ENCODE assay signal across 14 cellular contexts in genomic region chr9:88530051-88530450, GRCh38. TPM values are rescaled to one million over a fixed set of nuclear protein-coding genes. Genes with fewer than 3 reads are reported as not detected.
DNase-seq lines count a peak whose midpoint lies in the region; ATAC-seq, FAIRE-seq and TF ChIP-seq lines count a peak whose summit lies in the region.
"Had no signal": no experiment of that assay in that cellular context is flagged by ENCODE, and none has a peak within 500 bp of the region (broad histone marks: within the 10 kb centered on the region; RNA-seq: fewer than 3 reads in every experiment).

No MANE protein-coding gene starts in this region.

- H3K36me3 ChIP-seq in MG63, result peaks cover 3% of the 10 kb centered on the region; the same call in 1 of the 2 replicates

- in situ Hi-C loops in KBM-7 (cut with MboI; ENCODE audit: low pct_unique_long_range_greater_than_20kb, low sequenced_read_pairs), result no loop called here

- TF ChIP-seq CTCF in chondrocyte (IDR thresholded peaks at IDR 0.05), result no peak

- H3K27ac Mint-ChIP-seq in chondrocyte (ENCODE audit: unreplicated experiment), result peak overlapping the region; percentile 84
- H3K27ac Mint-ChIP-seq: activated CD8-positive, alpha-beta memory T cell treated with anti-CD3 and anti-CD28 coated beads, Interleukin-2, amount 10 ng/mL, durations not matched to agents 7 days and 5 days; CD14-positive monocyte; stimulated activated naive CD8-positive, alpha-beta T cell treated with anti-CD3 and anti-CD28 coated beads, Interleukin-15, amount 100 ng/mL, for 72 hours had no signal

- H3K36me3 Mint-ChIP-seq in chondrocyte (ENCODE audit: low read depth), result no peaks in the 10 kb centered on the region
- H3K36me3 Mint-ChIP-seq: activated CD8-positive, alpha-beta memory T cell treated with anti-CD3 and anti-CD28 coated beads, Interleukin-2, amount 10 ng/mL, durations not matched to agents 7 days and 5 days had no signal

- no peaks in the 10 kb centered on the region for H3K27me3 ChIP-seq in MG63

- H3K4me1 Mint-ChIP-seq in chondrocyte (ENCODE audit: low read depth), result peaks cover 50% of the 10 kb centered on the region

- H3K27me3 Mint-ChIP-seq in chondrocyte (ENCODE audit: low read depth), result no peaks in the 10 kb centered on the region

- no peak overlapping the region for H3K4me3 ChIP-seq in MG63

- no peak overlapping the region for H3K4me3 Mint-ChIP-seq in chondrocyte (ENCODE audit: unreplicated experiment)
- H3K4me3 Mint-ChIP-seq: activated CD8-positive, alpha-beta memory T cell treated with anti-CD3 and anti-CD28 coated beads, Interleukin-2, amount 10 ng/mL, durations not matched to agents 7 days and 5 days; CD14-positive monocyte; stimulated activated naive CD8-positive, alpha-beta T cell treated with anti-CD3 and anti-CD28 coated beads, Interleukin-15, amount 100 ng/mL, for 72 hours had no signal

- peak; percentile 66 for DNase-seq in AG20443 (ENCODE audit: low spot score)
- peak; percentile 43 for DNase-seq in MG63
- DNase-seq in chondrocyte (ENCODE audit: low spot score), result no peak
- DNase-seq in myocyte (ENCODE audit: low read depth), result peak; percentile 51
- DNase-seq in KBM-7, result no peak
- DNase-seq in GM12892 (ENCODE audit: insufficient read length), result no peak
- DNase-seq: activated CD8-positive, alpha-beta memory T cell treated with anti-CD3 and anti-CD28 coated beads, Interleukin-2, amount 10 ng/mL, durations not matched to agents 7 days and 5 days; NCI-H2029; stimulated activated naive CD8-positive, alpha-beta T cell treated with anti-CD3 and anti-CD28 coated beads, Interleukin-15, amount 100 ng/mL, for 72 hours had no signal

- H3K9me3 ChIP-seq in MG63, result no peaks in the 10 kb centered on the region

- no peak for TF ChIP-seq POLR2A in GM12892 (IDR thresholded peaks at IDR 0.05; ENCODE audit: low read depth, low read length)

- no peak for FAIRE-seq in GM12892 (lab: Jason Lieb, UNC)
- FAIRE-seq: islet of Langerhans had no signal

- no peaks in the 10 kb centered on the region for H3K9me3 Mint-ChIP-seq in chondrocyte (ENCODE audit: low read depth)
- H3K9me3 Mint-ChIP-seq: stimulated activated naive CD8-positive, alpha-beta T cell treated with anti-CD3 and anti-CD28 coated beads, Interleukin-15, amount 100 ng/mL, for 72 hours had no signal

- ATAC-seq in HG02798 (IDR thresholded peaks at IDR 0.05; ENCODE audit: poor library complexity, unreplicated experiment) (no peak), HG03442 (IDR thresholded peaks at IDR 0.05; ENCODE audit: unreplicated experiment) (no peak)
- ATAC-seq: activated CD8-positive, alpha-beta memory T cell treated with anti-CD3 and anti-CD28 coated beads, Interleukin-2, amount 10 ng/mL, durations not matched to agents 7 days and 5 days; stimulated activated naive CD8-positive, alpha-beta T cell treated with anti-CD3 and anti-CD28 coated beads, Interleukin-15, amount 100 ng/mL, for 72 hours had no signal

RNA-seq across cellular contexts. Expression of gene NXNL2, which starts 4.9 kb away (rescaled TPM):
- not detected in 2 replicates for total RNA-seq in MG63 (2014; rRNA removed; shearing (Covaris generic); ENCODE audit: low replicate concordance)
- 0.36 to 0.70 TPM (median 0.50 TPM) in 3 replicates for total RNA-seq in chondrocyte
- 0.27 and 2.4 TPM in 2 replicates for total RNA-seq in myocyte
- 2.1 TPM for polyA plus RNA-seq in myocyte (2012)
- not detected for polyA plus RNA-seq in GM12892 (2012; ENCODE audit: missing spikeins)
- total RNA-seq: activated CD8-positive, alpha-beta memory T cell treated with anti-CD3 and anti-CD28 coated beads, Interleukin-2, amount 10 ng/mL, durations not matched to agents 7 days and 5 days; HT-29 had no signal
- polyA plus RNA-seq: CD14-positive monocyte had no signal

Comparison
In these comparisons a context has a peak if more than half of its experiments do, and no peak if none do; other contexts are left out.
1. DNase-seq: peak in AG20443 (single experiment), MG63 (single experiment) and myocyte (single experiment); none in chondrocyte (single experiment), KBM-7 (single experiment) and GM12892 (single experiment).